In genomic region chr10:30456262-30456661, GRCh38 we compare ENCODE assay signal across 8 cellular contexts. TPM values are rescaled to one million over a fixed set of nuclear protein-coding genes. Genes with fewer than 3 reads are reported as not detected.
DNase-seq lines count a peak whose midpoint lies in the region; ATAC-seq and TF ChIP-seq lines count a peak whose summit lies in the region.

No MANE protein-coding gene starts in this region.

- intact Hi-C loops in CD4-positive, alpha-beta T cell (cut with DNase I, micrococcal nuclease), result no loop called here
- intact Hi-C loops in sciatic nerve (cut with DNase I), result no loop called here

- peak overlapping the region; percentile 54 for H3K4me3 Mint-ChIP-seq in CD4-positive, alpha-beta T cell
- peak overlapping the region; percentile 47 to 87 (median 72) for H3K4me3 Mint-ChIP-seq in IgD-negative memory B cell
- H3K4me3 Mint-ChIP-seq in central memory CD8-positive, alpha-beta T cell, result peak overlapping the region; percentile 69
- peak overlapping the region; percentile 49 to 54 for H3K4me3 Mint-ChIP-seq in stimulated activated naive CD8-positive, alpha-beta T cell treated with anti-CD3 and anti-CD28 coated beads, Interleukin-15, amount 100 ng/mL, for 72 hours

- H3K9me3 ChIP-seq in CD4-positive, alpha-beta T cell (ENCODE audit: control insufficient read depth, low read length), result no peaks in the 10 kb centered on the region

- peak overlapping the region; percentile 84 for H3K27ac Mint-ChIP-seq in CD4-positive, alpha-beta T cell
- peak overlapping the region; percentile 63 to 86 (median 85) for H3K27ac Mint-ChIP-seq in IgD-negative memory B cell
- H3K27ac Mint-ChIP-seq in central memory CD8-positive, alpha-beta T cell (ENCODE audit: low read depth), result peak overlapping the region; percentile 80
- H3K27ac Mint-ChIP-seq in stimulated activated naive CD8-positive, alpha-beta T cell treated with anti-CD3 and anti-CD28 coated beads, Interleukin-15, amount 100 ng/mL, for 72 hours, result peak overlapping the region; percentile 52 to 54

- CTCF ChIA-PET in CD4-positive, alpha-beta T cell (lab: Charles Lee), result interaction anchor here (0.8 kb wide), 1 partner anchor 10 kb away, joined by 3 read pairs; no protein-coding TSS in a partner anchor

- peaks cover 13% of the 10 kb centered on the region for H3K36me3 Mint-ChIP-seq in CD4-positive, alpha-beta T cell (ENCODE audit: low read depth)
- peaks cover 8% of the 10 kb centered on the region for H3K36me3 Mint-ChIP-seq in IgD-negative memory B cell
- H3K36me3 Mint-ChIP-seq in central memory CD8-positive, alpha-beta T cell (ENCODE audit: insufficient read depth), result peaks cover 62% of the 10 kb centered on the region

- no peaks in the 10 kb centered on the region for H3K27me3 Mint-ChIP-seq in CD4-positive, alpha-beta T cell
- no peaks in the 10 kb centered on the region for H3K27me3 Mint-ChIP-seq in IgD-negative memory B cell
- no peaks in the 10 kb centered on the region for H3K27me3 Mint-ChIP-seq in central memory CD8-positive, alpha-beta T cell
- H3K27me3 Mint-ChIP-seq in stimulated activated naive CD8-positive, alpha-beta T cell treated with anti-CD3 and anti-CD28 coated beads, Interleukin-15, amount 100 ng/mL, for 72 hours, result no peaks in the 10 kb centered on the region

- peak in 4 of 10 experiments; percentile 8 to 25 (median 16) for DNase-seq in CD4-positive, alpha-beta T cell
- DNase-seq in central memory CD8-positive, alpha-beta T cell (ENCODE audit: low spot score in 2 of 2), result no peak
- peak in 1 of 2 donors; percentile 30 for DNase-seq in stimulated activated naive CD8-positive, alpha-beta T cell treated with anti-CD3 and anti-CD28 coated beads, Interleukin-15, amount 100 ng/mL, for 72 hours
- DNase-seq in sciatic nerve (ENCODE audit: low spot score), result no peak
- DNase-seq in NCI-H146 treated with DMSO at 0.1 percent for 48 hours (lab: John Stamatoyannopoulos, UW; ENCODE audit: unreplicated experiment), result no peak
- no peak for DNase-seq in NCI-H1694 (lab: John Stamatoyannopoulos, UW)

- no peaks in the 10 kb centered on the region for H3K27me3 ChIP-seq in CD4-positive, alpha-beta T cell (ENCODE audit: control insufficient read depth, insufficient read depth, low read length)

- no peak for TF ChIP-seq CTCF in CD4-positive, alpha-beta T cell (IDR thresholded peaks at IDR 0.05)

- no peaks in the 10 kb centered on the region for H3K9me3 Mint-ChIP-seq in CD4-positive, alpha-beta T cell
- no peaks in the 10 kb centered on the region for H3K9me3 Mint-ChIP-seq in IgD-negative memory B cell
- no peaks in the 10 kb centered on the region for H3K9me3 Mint-ChIP-seq in central memory CD8-positive, alpha-beta T cell
- H3K9me3 Mint-ChIP-seq in stimulated activated naive CD8-positive, alpha-beta T cell treated with anti-CD3 and anti-CD28 coated beads, Interleukin-15, amount 100 ng/mL, for 72 hours, result no peaks in the 10 kb centered on the region

- POLR2A ChIA-PET in CD4-positive, alpha-beta T cell (lab: Charles Lee), result interaction anchor here (1.0 to 1.7 kb wide), 4 partner anchors 19 to 73 kb away, joined by 3 to 17 read pairs (median 12); partner anchors contain the start of gene MAP3K8

- H3K27ac ChIP-seq in CD4-positive, alpha-beta T cell (ENCODE audit: low read depth, low read length), result no peak overlapping the region

- ATAC-seq in CD4-positive, alpha-beta T cell (ENCODE audit: poor library complexity), result peak; percentile 66
- peak; percentile 82 for ATAC-seq in GM19467 (IDR thresholded peaks at IDR 0.05; ENCODE audit: unreplicated experiment)
- ATAC-seq in central memory CD8-positive, alpha-beta T cell (replicated peaks; ENCODE audit: extremely low read depth, poor library complexity, severe bottlenecking), result peak; percentile 75
- peak; percentile 72 for ATAC-seq in stimulated activated naive CD8-positive, alpha-beta T cell treated with anti-CD3 and anti-CD28 coated beads, Interleukin-15, amount 100 ng/mL, for 72 hours
- no peak for ATAC-seq in sciatic nerve

- peaks cover 19% of the 10 kb centered on the region for H3K4me1 Mint-ChIP-seq in CD4-positive, alpha-beta T cell (ENCODE audit: low read depth)
- H3K4me1 Mint-ChIP-seq in IgD-negative memory B cell, result peaks cover 25 to 28% (median 27%) of the 10 kb centered on the region in 3 donors
- peaks cover 35% of the 10 kb centered on the region for H3K4me1 Mint-ChIP-seq in central memory CD8-positive, alpha-beta T cell
- peaks cover 31% of the 10 kb centered on the region for H3K4me1 Mint-ChIP-seq in stimulated activated naive CD8-positive, alpha-beta T cell treated with anti-CD3 and anti-CD28 coated beads, Interleukin-15, amount 100 ng/mL, for 72 hours

RNA-seq across cellular contexts. Expression of gene MAP3K8, which starts 22.3 kb away (rescaled TPM):
- total RNA-seq in CD4-positive, alpha-beta T cell, result 10 to 100 TPM; 27.3 to 28.9 TPM
- 40.0 TPM for polyA plus RNA-seq in IgD-negative memory B cell
- 85.2 TPM for total RNA-seq in sciatic nerve
